Comparison of ENCODE assay signal across 1 cellular context in the genomic region with DNA sequence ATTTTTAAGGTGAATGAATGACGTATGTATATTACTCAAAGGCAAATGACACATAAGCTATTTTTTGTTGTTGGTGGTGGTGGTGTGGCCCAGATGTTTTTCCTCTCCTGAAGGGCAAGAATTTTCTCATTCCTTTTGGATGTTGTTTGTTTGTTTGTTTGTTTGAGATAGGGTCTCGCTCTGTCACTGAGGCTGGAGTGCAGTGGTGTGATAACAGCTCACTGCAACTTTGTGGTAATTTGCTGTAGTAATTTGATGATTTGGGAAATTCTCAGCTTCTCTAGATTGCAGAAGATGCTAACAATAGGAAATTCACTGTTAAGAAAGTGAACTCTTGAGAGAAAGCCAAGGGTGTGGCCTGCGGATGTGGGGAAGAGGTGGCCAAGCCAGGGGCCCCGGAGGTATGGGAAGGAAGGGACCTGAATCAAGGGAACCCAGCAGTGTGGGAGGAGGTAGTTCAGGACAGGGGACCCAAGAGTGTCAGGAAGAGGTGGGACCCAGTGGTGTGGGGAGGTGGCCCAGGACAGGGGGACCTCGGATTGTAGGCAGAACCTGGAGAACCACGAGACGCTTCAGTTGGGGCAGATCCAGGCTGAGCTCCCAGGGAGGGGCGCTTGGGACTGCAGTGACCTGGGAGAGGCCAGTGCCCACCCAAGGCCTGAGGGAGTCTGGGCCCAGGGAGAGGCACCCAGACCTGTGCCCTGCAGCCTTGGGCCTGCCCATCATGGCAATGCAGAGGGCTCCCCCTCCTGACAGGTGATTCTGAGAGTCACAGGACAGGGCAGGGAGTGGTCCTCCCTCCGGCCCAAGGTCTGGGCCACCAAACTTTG.
TF ChIP-seq lines count a peak whose summit lies in the region.

No MANE protein-coding gene starts in this region.

TF ChIP-seq in HepG2, 621 proteins besides CTCF, POLR2A, EP300 and RAD21 (continued from another document):
- TF ChIP-seq, protein P1, sequence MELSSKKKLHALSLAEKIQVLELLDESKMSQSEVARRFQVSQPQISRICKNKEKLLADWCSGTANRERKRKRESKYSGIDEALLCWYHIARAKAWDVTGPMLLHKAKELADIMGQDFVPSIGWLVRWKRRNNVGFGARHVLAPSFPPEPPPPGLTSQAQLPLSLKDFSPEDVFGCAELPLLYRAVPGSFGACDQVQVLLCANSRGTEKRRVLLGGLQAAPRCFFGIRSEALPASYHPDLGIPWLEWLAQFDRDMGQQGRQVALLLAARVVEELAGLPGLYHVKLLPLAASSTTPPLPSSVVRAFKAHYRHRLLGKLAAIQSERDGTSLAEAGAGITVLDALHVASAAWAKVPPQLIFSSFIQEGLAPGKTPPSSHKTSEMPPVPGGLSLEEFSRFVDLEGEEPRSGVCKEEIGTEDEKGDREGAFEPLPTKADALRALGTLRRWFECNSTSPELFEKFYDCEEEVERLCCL (CRISPR knock-in tag; IDR thresholded peaks at IDR 0.05; ENCODE audit: borderline replicate concordance): no peak
- TF ChIP-seq ZNF644 (CRISPR knock-in tag; IDR thresholded peaks at IDR 0.05; ENCODE audit: low read depth) (no peak), ZNF629 (CRISPR knock-in tag; conservative IDR thresholded peaks at IDR 0.05) (no peak), ZNF101 (CRISPR knock-in tag; IDR thresholded peaks at IDR 0.05; ENCODE audit: borderline replicate concordance, low read depth) (no peak), NR1H2 (CRISPR knock-in tag; IDR thresholded peaks at IDR 0.05; ENCODE audit: borderline replicate concordance, low read depth) (no peak), ZNF660 (CRISPR knock-in tag; IDR thresholded peaks at IDR 0.05; ENCODE audit: borderline replicate concordance, low read depth) (no peak)
- TF ChIP-seq, protein P2, sequence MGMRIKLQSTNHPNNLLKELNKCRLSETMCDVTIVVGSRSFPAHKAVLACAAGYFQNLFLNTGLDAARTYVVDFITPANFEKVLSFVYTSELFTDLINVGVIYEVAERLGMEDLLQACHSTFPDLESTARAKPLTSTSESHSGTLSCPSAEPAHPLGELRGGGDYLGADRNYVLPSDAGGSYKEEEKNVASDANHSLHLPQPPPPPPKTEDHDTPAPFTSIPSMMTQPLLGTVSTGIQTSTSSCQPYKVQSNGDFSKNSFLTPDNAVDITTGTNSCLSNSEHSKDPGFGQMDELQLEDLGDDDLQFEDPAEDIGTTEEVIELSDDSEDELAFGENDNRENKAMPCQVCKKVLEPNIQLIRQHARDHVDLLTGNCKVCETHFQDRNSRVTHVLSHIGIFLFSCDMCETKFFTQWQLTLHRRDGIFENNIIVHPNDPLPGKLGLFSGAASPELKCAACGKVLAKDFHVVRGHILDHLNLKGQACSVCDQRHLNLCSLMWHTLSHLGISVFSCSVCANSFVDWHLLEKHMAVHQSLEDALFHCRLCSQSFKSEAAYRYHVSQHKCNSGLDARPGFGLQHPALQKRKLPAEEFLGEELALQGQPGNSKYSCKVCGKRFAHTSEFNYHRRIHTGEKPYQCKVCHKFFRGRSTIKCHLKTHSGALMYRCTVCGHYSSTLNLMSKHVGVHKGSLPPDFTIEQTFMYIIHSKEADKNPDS (CRISPR knock-in tag; IDR thresholded peaks at IDR 0.05): no peak
- TF ChIP-seq, protein P3, sequence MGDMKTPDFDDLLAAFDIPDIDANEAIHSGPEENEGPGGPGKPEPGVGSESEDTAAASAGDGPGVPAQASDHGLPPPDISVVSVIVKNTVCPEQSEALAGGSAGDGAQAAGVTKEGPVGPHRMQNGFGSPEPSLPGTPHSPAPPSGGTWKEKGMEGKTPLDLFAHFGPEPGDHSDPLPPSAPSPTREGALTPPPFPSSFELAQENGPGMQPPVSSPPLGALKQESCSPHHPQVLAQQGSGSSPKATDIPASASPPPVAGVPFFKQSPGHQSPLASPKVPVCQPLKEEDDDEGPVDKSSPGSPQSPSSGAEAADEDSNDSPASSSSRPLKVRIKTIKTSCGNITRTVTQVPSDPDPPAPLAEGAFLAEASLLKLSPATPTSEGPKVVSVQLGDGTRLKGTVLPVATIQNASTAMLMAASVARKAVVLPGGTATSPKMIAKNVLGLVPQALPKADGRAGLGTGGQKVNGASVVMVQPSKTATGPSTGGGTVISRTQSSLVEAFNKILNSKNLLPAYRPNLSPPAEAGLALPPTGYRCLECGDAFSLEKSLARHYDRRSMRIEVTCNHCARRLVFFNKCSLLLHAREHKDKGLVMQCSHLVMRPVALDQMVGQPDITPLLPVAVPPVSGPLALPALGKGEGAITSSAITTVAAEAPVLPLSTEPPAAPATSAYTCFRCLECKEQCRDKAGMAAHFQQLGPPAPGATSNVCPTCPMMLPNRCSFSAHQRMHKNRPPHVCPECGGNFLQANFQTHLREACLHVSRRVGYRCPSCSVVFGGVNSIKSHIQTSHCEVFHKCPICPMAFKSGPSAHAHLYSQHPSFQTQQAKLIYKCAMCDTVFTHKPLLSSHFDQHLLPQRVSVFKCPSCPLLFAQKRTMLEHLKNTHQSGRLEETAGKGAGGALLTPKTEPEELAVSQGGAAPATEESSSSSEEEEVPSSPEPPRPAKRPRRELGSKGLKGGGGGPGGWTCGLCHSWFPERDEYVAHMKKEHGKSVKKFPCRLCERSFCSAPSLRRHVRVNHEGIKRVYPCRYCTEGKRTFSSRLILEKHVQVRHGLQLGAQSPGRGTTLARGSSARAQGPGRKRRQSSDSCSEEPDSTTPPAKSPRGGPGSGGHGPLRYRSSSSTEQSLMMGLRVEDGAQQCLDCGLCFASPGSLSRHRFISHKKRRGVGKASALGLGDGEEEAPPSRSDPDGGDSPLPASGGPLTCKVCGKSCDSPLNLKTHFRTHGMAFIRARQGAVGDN (CRISPR knock-in tag; IDR thresholded peaks at IDR 0.05): peak; percentile 24
- TF ChIP-seq, protein P4, sequence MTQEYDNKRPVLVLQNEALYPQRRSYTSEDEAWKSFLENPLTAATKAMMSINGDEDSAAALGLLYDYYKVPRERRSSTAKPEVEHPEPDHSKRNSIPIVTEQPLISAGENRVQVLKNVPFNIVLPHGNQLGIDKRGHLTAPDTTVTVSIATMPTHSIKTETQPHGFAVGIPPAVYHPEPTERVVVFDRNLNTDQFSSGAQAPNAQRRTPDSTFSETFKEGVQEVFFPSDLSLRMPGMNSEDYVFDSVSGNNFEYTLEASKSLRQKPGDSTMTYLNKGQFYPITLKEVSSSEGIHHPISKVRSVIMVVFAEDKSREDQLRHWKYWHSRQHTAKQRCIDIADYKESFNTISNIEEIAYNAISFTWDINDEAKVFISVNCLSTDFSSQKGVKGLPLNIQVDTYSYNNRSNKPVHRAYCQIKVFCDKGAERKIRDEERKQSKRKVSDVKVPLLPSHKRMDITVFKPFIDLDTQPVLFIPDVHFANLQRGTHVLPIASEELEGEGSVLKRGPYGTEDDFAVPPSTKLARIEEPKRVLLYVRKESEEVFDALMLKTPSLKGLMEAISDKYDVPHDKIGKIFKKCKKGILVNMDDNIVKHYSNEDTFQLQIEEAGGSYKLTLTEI (CRISPR knock-in tag; conservative IDR thresholded peaks at IDR 0.05): no peak
- TF ChIP-seq, protein P5, sequence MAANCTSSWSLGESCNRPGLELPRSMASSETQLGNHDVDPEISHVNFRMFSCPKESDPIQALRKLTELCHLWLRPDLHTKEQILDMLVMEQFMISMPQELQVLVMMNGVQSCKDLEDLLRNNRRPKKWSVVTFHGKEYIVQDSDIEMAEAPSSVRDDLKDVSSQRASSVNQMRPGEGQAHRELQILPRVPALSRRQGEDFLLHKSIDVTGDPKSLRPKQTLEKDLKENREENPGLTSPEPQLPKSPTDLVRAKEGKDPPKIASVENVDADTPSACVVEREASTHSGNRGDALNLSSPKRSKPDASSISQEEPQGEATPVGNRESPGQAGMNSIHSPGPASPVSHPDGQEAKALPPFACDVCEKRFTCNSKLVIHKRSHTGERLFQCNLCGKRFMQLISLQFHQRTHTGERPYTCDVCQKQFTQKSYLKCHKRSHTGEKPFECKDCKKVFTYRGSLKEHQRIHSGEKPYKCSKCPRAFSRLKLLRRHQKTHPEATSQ (CRISPR knock-in tag; IDR thresholded peaks at IDR 0.05; ENCODE audit: borderline replicate concordance): no peak
